ENCODE assay signal across 8 cellular contexts in genomic region chr12:50400104-50400637, GRCh38. TPM values are rescaled to one million over a fixed set of nuclear protein-coding genes. Genes with fewer than 3 reads are reported as not detected.
DNase-seq lines count a peak whose midpoint lies in the region; TF ChIP-seq lines count a peak whose summit lies in the region.

No MANE protein-coding gene starts in this region.

- peak overlapping the region; percentile 94 to 98 for H3K4me3 ChIP-seq in duodenal mucosa (ENCODE audit: low read depth in 1 of 2, low read length in 2 of 2)

- H3K27me3 Mint-ChIP-seq in activated T-cell treated with anti-CD3 and anti-CD28 coated beads, Interleukin-2, amount 50 U/mL, for 24 hours, result peaks cover 5% of the 10 kb centered on the region
- no peaks in the 10 kb centered on the region for H3K27me3 Mint-ChIP-seq in neural crest cell (ENCODE audit: low read depth)

- peaks cover 33% of the 10 kb centered on the region for H3K4me1 Mint-ChIP-seq in activated T-cell treated with anti-CD3 and anti-CD28 coated beads, Interleukin-2, amount 50 U/mL, for 24 hours (ENCODE audit: low read depth)
- peaks cover 40% of the 10 kb centered on the region for H3K4me1 Mint-ChIP-seq in neural crest cell

- no peaks in the 10 kb centered on the region for H3K27me3 ChIP-seq in duodenal mucosa (ENCODE audit: control insufficient read depth in 1 of 2, insufficient read depth in 2 of 2, low read length in 2 of 2)

- peaks cover 39% of the 10 kb centered on the region for H3K36me3 Mint-ChIP-seq in activated T-cell treated with anti-CD3 and anti-CD28 coated beads, Interleukin-2, amount 50 U/mL, for 24 hours (ENCODE audit: low read depth)
- no peaks in the 10 kb centered on the region for H3K36me3 Mint-ChIP-seq in neural crest cell (ENCODE audit: low read depth)

- TF ChIP-seq CTCF in neural crest cell (conservative IDR thresholded peaks at IDR 0.05), result no peak

- H3K9ac ChIP-seq in duodenal mucosa (ENCODE audit: low read depth in 1 of 2, low read length in 2 of 2), result peak overlapping the region; percentile 88 to 89

- peak overlapping the region; percentile 98 for H3K27ac Mint-ChIP-seq in activated T-cell treated with anti-CD3 and anti-CD28 coated beads, Interleukin-2, amount 50 U/mL, for 24 hours
- peak overlapping the region; percentile 96 for H3K27ac Mint-ChIP-seq in neural crest cell (ENCODE audit: unreplicated experiment)

- no peaks in the 10 kb centered on the region for H3K9me3 ChIP-seq in duodenal mucosa (ENCODE audit: control insufficient read depth in 1 of 2, low read length in 2 of 2)

- no peak for DNase-seq in activated T-cell treated with anti-CD3 and anti-CD28 coated beads, Interleukin-2, amount 50 U/mL, for 24 hours
- DNase-seq in activated T-cell treated with anti-CD3 and anti-CD28 coated beads, Interleukin-2, amount 50 U/mL, for 48 hours, result no peak
- peak; percentile 16 for DNase-seq in NCI-H774 (lab: John Stamatoyannopoulos, UW)
- no peak for DNase-seq in neural crest cell (ENCODE audit: low read depth, low spot score)
- DNase-seq in GM03348 (ENCODE audit: low spot score), result no peak
- DNase-seq in GF-D8 (lab: John Stamatoyannopoulos, UW), result no peak
- no peak for DNase-seq in NOMO-1 (lab: John Stamatoyannopoulos, UW; ENCODE audit: unreplicated experiment in 2 of 2)

- H3K27ac ChIP-seq in duodenal mucosa (ENCODE audit: low read depth, low read length), result peak overlapping the region; percentile 71

- peak overlapping the region; percentile 96 for H3K4me3 Mint-ChIP-seq in activated T-cell treated with anti-CD3 and anti-CD28 coated beads, Interleukin-2, amount 50 U/mL, for 24 hours
- peak overlapping the region; percentile 99 for H3K4me3 Mint-ChIP-seq in neural crest cell

- H3K9me3 Mint-ChIP-seq in activated T-cell treated with anti-CD3 and anti-CD28 coated beads, Interleukin-2, amount 50 U/mL, for 24 hours, result no peaks in the 10 kb centered on the region
- peaks cover 4% of the 10 kb centered on the region for H3K9me3 Mint-ChIP-seq in neural crest cell

- no peaks in the 10 kb centered on the region for H3K36me3 ChIP-seq in duodenal mucosa (ENCODE audit: control insufficient read depth in 1 of 2, insufficient read depth in 2 of 2, low read length in 2 of 2)

- H3K4me1 ChIP-seq in duodenal mucosa (ENCODE audit: control insufficient read depth in 1 of 2, insufficient read depth in 2 of 2, low read length in 2 of 2), result peaks cover 16 to 18% of the 10 kb centered on the region in 2 donors

RNA-seq across cellular contexts. Expression of gene LARP4, which starts 0.5 kb away (rescaled TPM):
- total RNA-seq in neural crest cell, result 58.0 and 64.6 TPM in 2 replicates

RNA-seq across cellular contexts. Expression of gene FAM186A, which starts 3.8 kb away (rescaled TPM):
- not detected in 2 replicates for total RNA-seq in neural crest cell
